ENCODE assay signal across 11 cellular contexts in genomic region chr1:29145739-29146437, GRCh38. TPM values are rescaled to one million over a fixed set of nuclear protein-coding genes. Genes with fewer than 3 reads are reported as not detected.
DNase-seq lines count a peak whose midpoint lies in the region; ATAC-seq and TF ChIP-seq lines count a peak whose summit lies in the region.
"Had no signal": no experiment of that assay in that cellular context is flagged by ENCODE, and none has a peak within 500 bp of the region (broad histone marks: within the 10 kb centered on the region; RNA-seq: fewer than 3 reads in every experiment).

No MANE protein-coding gene starts in this region.

- H3K36me3 ChIP-seq in MG63, result peaks cover 79% of the 10 kb centered on the region
- peaks cover 59% of the 10 kb centered on the region for H3K36me3 ChIP-seq in endodermal cell (ENCODE audit: control insufficient read depth, insufficient read depth, low read length)
- peaks cover 76% of the 10 kb centered on the region for H3K36me3 ChIP-seq in mesodermal cell (ENCODE audit: control insufficient read depth, insufficient read depth, low read length)
- H3K36me3 ChIP-seq: ovary had no signal

- H3K4me1 ChIP-seq in endodermal cell (ENCODE audit: control insufficient read depth, insufficient read depth, low read length) (no peaks in the 10 kb centered on the region), mesodermal cell (ENCODE audit: control insufficient read depth, insufficient read depth, low read length, poor library complexity, severe bottlenecking) (no peaks in the 10 kb centered on the region)

- H3K27ac ChIP-seq in endodermal cell (ENCODE audit: low read depth, low read length), result peak overlapping the region; percentile 29
- H3K27ac ChIP-seq in mesodermal cell (ENCODE audit: low read depth, low read length, severe bottlenecking), result peak overlapping the region; percentile 23
- H3K27ac ChIP-seq: ovary had no signal

- H3K9me3 ChIP-seq in MG63 (no peaks in the 10 kb centered on the region), endodermal cell (ENCODE audit: control insufficient read depth, low read length) (no peaks in the 10 kb centered on the region), mesodermal cell (ENCODE audit: control insufficient read depth, low read length) (no peaks in the 10 kb centered on the region)
- H3K9me3 ChIP-seq: ovary had no signal

- H3K27me3 ChIP-seq in MG63 (no peaks in the 10 kb centered on the region), endodermal cell (ENCODE audit: control insufficient read depth, insufficient read depth, low read length, poor library complexity, severe bottlenecking) (no peaks in the 10 kb centered on the region)
- H3K27me3 ChIP-seq: ovary had no signal

- peak overlapping the region; percentile 11 for H3K27ac Mint-ChIP-seq in endodermal cell

- H3K4me3 ChIP-seq in MG63, result no peak overlapping the region
- H3K4me3 ChIP-seq in endodermal cell (ENCODE audit: low read length), result no peak overlapping the region
- no peak overlapping the region for H3K4me3 ChIP-seq in mesodermal cell (ENCODE audit: extremely low read depth, insufficient read depth, low read length, poor library complexity, severe bottlenecking)
- H3K4me3 ChIP-seq: ovary had no signal

- no peaks in the 10 kb centered on the region for H3K4me1 Mint-ChIP-seq in endodermal cell

- H3K27me3 Mint-ChIP-seq in endodermal cell (ENCODE audit: insufficient read depth), result no peaks in the 10 kb centered on the region

- no peak overlapping the region for H3K4me3 Mint-ChIP-seq in endodermal cell

- WGBS in endodermal cell (ENCODE audit: insufficient coverage in 1 of 2, insufficient read length in 1 of 2), 2 experiments, result 82 to 83% methylated on average over 7 to 8 of the region's 8 CpGs
- 82 to 85% methylated on average over 8 of the region's 8 CpGs for WGBS in mesodermal cell (ENCODE audit: insufficient coverage in 2 of 2), 2 experiments

- DNase-seq in AG09319 (ENCODE audit: extremely low read depth, low read depth), result peak; percentile 88
- DNase-seq in MG63, result peak; percentile 69
- no peak for DNase-seq in endodermal cell
- no peak for DNase-seq in ecto neural progenitor cell (ENCODE audit: low spot score)
- DNase-seq in DMS79 treated with DMSO at 0.1 percent for 48 hours (lab: John Stamatoyannopoulos, UW), result no peak
- DNase-seq: NCI-H146, ovary, RPMI8226 had no signal

- peaks cover 73% of the 10 kb centered on the region for H3K36me3 Mint-ChIP-seq in endodermal cell (ENCODE audit: low read depth)

- TF ChIP-seq CTCF in AG09319 (IDR thresholded peaks at IDR 0.05; ENCODE audit: low read depth, low read length) (no peak), endodermal cell (conservative IDR thresholded peaks at IDR 0.05) (no peak)

- H3K9me3 Mint-ChIP-seq in endodermal cell, result peaks cover under 1% of the 10 kb centered on the region

- H3K9ac ChIP-seq in endodermal cell (ENCODE audit: extremely low read depth, low read length, poor library complexity, severe bottlenecking), result no peak overlapping the region

- ATAC-seq in HG03097 (IDR thresholded peaks at IDR 0.05; ENCODE audit: low FRiP score, unreplicated experiment) (no peak), GM18517 (IDR thresholded peaks at IDR 0.05; ENCODE audit: unreplicated experiment) (no peak)

RNA-seq across cellular contexts. Expression of gene TMEM200B, which starts 22.2 kb away (rescaled TPM):
- 17.9 and 20.7 TPM in 2 replicates for total RNA-seq in MG63 (2014; rRNA removed; shearing (Covaris generic); ENCODE audit: low replicate concordance)
- total RNA-seq in endodermal cell, result 10 to 100 TPM; 36.0 to 49.4 TPM
- polyA plus RNA-seq in endodermal cell (2013, experiment 1 of 2), result 8.4 TPM
- 8.4 TPM for polyA plus RNA-seq in endodermal cell (2013, experiment 2 of 2)
- 34.0 TPM for polyA plus RNA-seq in mesodermal cell (2013, experiment 1 of 2)
- polyA plus RNA-seq in mesodermal cell (2013, experiment 2 of 2), result 37.8 TPM

RNA-seq across cellular contexts. Expression of gene SRSF4, which starts 35.8 kb away (rescaled TPM):
- total RNA-seq in MG63 (2014; rRNA removed; shearing (Covaris generic); ENCODE audit: low replicate concordance), result 29.8 and 58.1 TPM in 2 replicates
- total RNA-seq in endodermal cell, result 100 to 1,000 TPM in 1 of 2 donors, 10 to 100 TPM in 1; 89.1 to 107 TPM
- polyA plus RNA-seq in endodermal cell (2013, experiment 1 of 2), result 101 TPM
- 85.0 TPM for polyA plus RNA-seq in endodermal cell (2013, experiment 2 of 2)
- 100 TPM for polyA plus RNA-seq in mesodermal cell (2013, experiment 1 of 2)
- 99.0 TPM for polyA plus RNA-seq in mesodermal cell (2013, experiment 2 of 2)

Comparison
In these comparisons a context has a peak if more than half of its experiments do, and no peak if none do; other contexts are left out.
1. DNase-seq: peak in AG09319 (single experiment) and MG63 (single experiment); none in endodermal cell (single experiment), ecto neural progenitor cell (single experiment) and DMS79 treated with DMSO at 0.1 percent for 48 hours (single experiment).